In the genomic region with DNA sequence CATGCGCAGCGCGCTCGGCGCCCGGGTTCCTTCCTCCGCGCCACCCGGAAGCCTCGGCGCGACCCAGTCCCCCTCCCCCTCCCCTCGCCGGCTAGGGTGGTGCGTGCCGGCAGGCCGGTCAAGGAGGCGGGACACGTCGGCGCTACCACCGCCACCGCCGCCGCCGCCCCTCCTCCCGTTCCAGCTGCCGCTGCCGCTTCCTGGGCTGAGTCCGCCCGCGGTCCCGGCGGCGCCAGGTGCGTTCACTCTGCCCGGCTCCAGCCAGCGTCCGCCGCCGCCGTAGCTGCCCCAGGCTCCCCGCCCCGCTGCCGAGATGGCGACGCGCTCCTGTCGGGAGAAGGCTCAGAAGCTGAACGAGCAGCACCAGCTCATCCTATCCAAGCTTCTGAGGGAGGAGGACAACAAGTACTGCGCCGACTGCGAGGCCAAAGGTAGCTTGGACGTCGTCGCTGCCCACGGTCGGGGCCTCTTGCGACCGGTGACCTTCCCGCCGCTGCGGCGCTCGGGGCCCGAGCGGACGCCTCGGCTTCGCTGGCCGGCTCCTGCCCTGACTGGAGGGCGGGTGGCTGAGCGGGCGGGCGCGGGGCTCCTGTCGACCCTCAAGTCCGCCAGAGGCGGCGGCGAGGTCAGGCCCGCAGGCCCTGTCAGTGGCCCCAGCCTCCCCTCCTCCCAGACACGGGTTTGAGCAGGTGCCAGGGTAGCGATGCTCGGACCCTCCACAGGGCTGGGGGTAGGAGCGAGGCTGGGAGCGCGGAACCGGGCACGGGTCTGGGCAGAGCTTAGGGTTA, we compare ENCODE assay signal across 8 cellular contexts. TPM values are rescaled to one million over a fixed set of nuclear protein-coding genes. Genes with fewer than 3 reads are reported as not detected.
DNase-seq lines count a peak whose midpoint lies in the region; ATAC-seq and TF ChIP-seq lines count a peak whose summit lies in the region.

SMAP1 (plus strand) TSS at position 173 of the 788 bp plus-strand sequence; CDS start at position 314, 141 bp downstream.

- intact Hi-C loops in T-helper 2 cell treated with Interferon-gamma antibody and Interleukin-4, amounts not matched to agents 100 ng/mL and 5 ng/mL, for 36 hours (cut with micrococcal nuclease), result loop anchor here (1.0 to 5.0 kb wide), 5 partner anchors 17 to 255 kb away; partner anchors contain the start of genes FAM135A and SDHAF4
- intact Hi-C loops in uterus (cut with DNase I; ENCODE audit: low total_unique reads), result no loop called here

- TF ChIP-seq POLR2A in uterus (IDR thresholded peaks at IDR 0.05), result peak; percentile 38 to 79

- no peaks in the 10 kb centered on the region for H3K27me3 ChIP-seq in right atrium auricular region
- no peaks in the 10 kb centered on the region for H3K27me3 ChIP-seq in uterus

- peaks cover 0 to 33% of the 10 kb centered on the region in 2 donors for H3K4me1 ChIP-seq in right atrium auricular region
- H3K4me1 ChIP-seq in uterus, result peaks cover 0 to 5% of the 10 kb centered on the region in 2 donors

- DNase-seq in NCI-H1694 (lab: John Stamatoyannopoulos, UW) (peak; percentile 58), anterior cingulate cortex (lab: John Stamatoyannopoulos, UW) (peak; percentile 25 to 92 (median 86)), right atrium auricular region (ENCODE audit: low spot score) (peak; percentile 88), pulmonary artery endothelial cell (ENCODE audit: low read depth, low spot score) (peak; percentile 39), uterus (peak; percentile 91 to 93)

- TF ChIP-seq CTCF in right atrium auricular region (IDR thresholded peaks at IDR 0.05) (peak in 1 of 2 donors; percentile 15), uterus (IDR thresholded peaks at IDR 0.05) (no peak)

- ATAC-seq in GM18499 (IDR thresholded peaks at IDR 0.05; ENCODE audit: insufficient read depth, unreplicated experiment) (peak; percentile 59), HG02885 (IDR thresholded peaks at IDR 0.05; ENCODE audit: poor library complexity, unreplicated experiment) (peak; percentile 93)

- no peaks in the 10 kb centered on the region for H3K36me3 ChIP-seq in right atrium auricular region
- H3K36me3 ChIP-seq in uterus, result no peaks in the 10 kb centered on the region

- peak within 1 kb of the TSS; percentile 69 to 79 for H3K4me3 ChIP-seq in right atrium auricular region
- peak within 1 kb of the TSS; percentile 63 to 96 for H3K4me3 ChIP-seq in uterus

- H3K9me3 ChIP-seq in right atrium auricular region (no peaks in the 10 kb centered on the region), uterus (no peaks in the 10 kb centered on the region)

- H3K27ac ChIP-seq in right atrium auricular region, result peak within 1 kb of the TSS; percentile 94 to 97
- peak within 1 kb of the TSS; percentile 88 for H3K27ac ChIP-seq in uterus

RNA-seq across cellular contexts. Expression of gene SMAP1, which starts in this region (rescaled TPM):
- total RNA-seq in T-helper 2 cell treated with Interferon-gamma antibody and Interleukin-4, amounts not matched to agents 100 ng/mL and 5 ng/mL, for 36 hours, result 39.9 and 40.8 TPM in 2 replicates
- total RNA-seq in right atrium auricular region (10 to 100 TPM; 23.7 to 30.4 TPM), pulmonary artery endothelial cell (18.6 and 21.7 TPM in 2 replicates), uterus (10 to 100 TPM; 14.1 to 27.4 (median 22.7) TPM)

Comparison
In these comparisons a context has a peak if more than half of its experiments do, and no peak if none do; other contexts are left out.
1. Peak in every context shown above with its lines: DNase-seq, ATAC-seq, H3K4me3 ChIP-seq and H3K27ac ChIP-seq.
2. DNase-seq: peak in every context shown above with its lines; median percentile 92 in uterus; 88 in right atrium auricular region; 86 in anterior cingulate cortex; 58 in NCI-H1694; 39 in pulmonary artery endothelial cell.